In genomic region chr16:20812510-20812909, GRCh38 we compare ENCODE assay signal across 25 cellular contexts. TPM values are rescaled to one million over a fixed set of nuclear protein-coding genes. Genes with fewer than 3 reads are reported as not detected.
"Had no signal": no experiment of that assay in that cellular context is flagged by ENCODE, and none has a peak within 500 bp of the region (broad histone marks: within the 10 kb centered on the region; RNA-seq: fewer than 3 reads in every experiment).

No MANE protein-coding gene starts in this region.

- H3K9me3 ChIP-seq: ascending aorta, SJSA1 had no signal

- H3K4me3 Mint-ChIP-seq: activated naive CD8-positive, alpha-beta T cell treated with anti-CD3 and anti-CD28 coated beads, Interleukin-2, amount 50 U/mL, for 24 hours; activated T-cell treated with anti-CD3 and anti-CD28 coated beads, Interleukin-2, amount 50 U/mL, for 4 hours; central memory CD8-positive, alpha-beta T cell had no signal

- DNase-seq: activated CD4-positive, alpha-beta T cell treated with anti-CD3 and anti-CD28 coated beads for 4 hours; activated CD4-positive, alpha-beta T cell treated with anti-CD3 and anti-CD28 coated beads, Interleukin-2, amount 50 U/mL, for 4 hours; activated effector memory CD4-positive, alpha-beta T cell treated with anti-CD3 and anti-CD28 coated beads, Interleukin-2, amount 50 U/mL, for 16 hours; activated naive CD4-positive, alpha-beta T cell treated with Interleukin-2 at 50 U/mL for 16 hours; activated naive CD8-positive, alpha-beta T cell treated with anti-CD3 and anti-CD28 coated beads, Interleukin-2, amount 50 U/mL, for 24 hours; activated T-cell treated with anti-CD3 and anti-CD28 coated beads, Interleukin-2, amount 50 U/mL, for 4 hours; amniotic stem cell; NCI-H1048; NCI-H146; NCI-H187 treated with DMSO at 0.1 percent for 48 hours; NCI-H2081 treated with DMSO at 0.1 percent for 48 hours; NCI-H345; NCI-H510A; NCI-H526 treated with DMSO at 0.1 percent for 48 hours; PC-3; SHP77; SW 1271 had no signal

- H3K4me3 ChIP-seq: ascending aorta, SJSA1 had no signal

- FAIRE-seq: RCC 7860 had no signal

- ATAC-seq: activated CD4-positive, CD25-positive, alpha-beta regulatory T cell treated with anti-CD3 and anti-CD28 coated beads, Interleukin-2, amount 50 U/mL, for 24 hours; activated naive CD4-positive, alpha-beta T cell treated with anti-CD3 and anti-CD28 coated beads, Interleukin-2, amount 50 U/mL, for 72 hours; activated naive CD8-positive, alpha-beta T cell treated with anti-CD3 and anti-CD28 coated beads, Interleukin-2, amount 50 U/mL, for 24 hours; activated T-cell treated with anti-CD3 and anti-CD28 coated beads, Interleukin-2, amount 50 U/mL, for 4 hours; PC-3; SK-N-SH treated with all-trans-retinoic acid at 6 μM for 48 hours had no signal

- H3K27ac Mint-ChIP-seq: activated naive CD4-positive, alpha-beta T cell treated with anti-CD3 and anti-CD28 coated beads, Interleukin-2, amount 50 U/mL, for 72 hours; activated naive CD8-positive, alpha-beta T cell treated with anti-CD3 and anti-CD28 coated beads, Interleukin-2, amount 50 U/mL, for 24 hours had no signal

- H3K27me3 ChIP-seq: ascending aorta, SJSA1 had no signal

- H3K4me1 ChIP-seq: ascending aorta had no signal

- H3K27me3 Mint-ChIP-seq: activated naive CD8-positive, alpha-beta T cell treated with anti-CD3 and anti-CD28 coated beads, Interleukin-2, amount 50 U/mL, for 24 hours; central memory CD8-positive, alpha-beta T cell had no signal

- H3K27ac ChIP-seq: ascending aorta, SJSA1 had no signal

- H3K36me3 ChIP-seq: ascending aorta had no signal

RNA-seq across cellular contexts. Expression of gene ERI2, which starts 6.2 kb away (rescaled TPM):
- total RNA-seq: ascending aorta had no signal

RNA-seq across cellular contexts. Expression of gene ACSM3, which starts 48.7 kb away (rescaled TPM):
- total RNA-seq: ascending aorta, LHCN-M2 had no signal
